Comparison of ENCODE assay signal across 27 cellular contexts in the genomic region with DNA sequence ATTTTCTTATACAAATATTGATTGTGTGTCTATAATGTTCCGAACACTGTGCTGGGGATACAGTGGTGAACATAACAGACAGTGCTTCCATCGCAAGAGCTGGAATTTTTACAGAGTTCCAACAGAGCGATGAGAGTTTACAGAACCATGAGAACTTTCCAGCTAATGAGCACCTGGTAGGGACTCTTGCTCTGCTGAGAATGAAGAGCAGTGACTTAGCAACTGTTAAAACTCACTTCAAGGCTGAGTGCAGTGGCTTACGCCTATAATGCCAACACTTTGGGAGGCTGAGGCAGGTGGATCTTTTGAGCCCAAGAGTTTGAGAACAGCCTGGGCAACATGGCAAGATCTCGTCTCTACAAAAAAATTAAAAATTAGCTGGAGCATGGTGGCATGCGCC.
"Had no signal": no experiment of that assay in that cellular context is flagged by ENCODE, and none has a peak within 500 bp of the region (broad histone marks: within the 10 kb centered on the region; RNA-seq: fewer than 3 reads in every experiment).

No MANE protein-coding gene starts in this region.

- DNase-seq: activated B cell treated with CpG ODN at 0.5 μM for 24 hours; activated CD4-positive, alpha-beta T cell treated with anti-CD3 and anti-CD28 coated beads for 48 hours; activated CD4-positive, alpha-beta T cell treated with anti-CD3 and anti-CD28 coated beads, Interleukin-2, amount 50 U/mL, for 1 hour; activated CD4-positive, alpha-beta T cell treated with anti-CD3 and anti-CD28 coated beads, Interleukin-2, amount 50 U/mL, for 48 hours; activated CD8-positive, alpha-beta memory T cell treated with anti-CD3 and anti-CD28 coated beads, Interleukin-2, amount 10 ng/mL, durations not matched to agents 7 days and 5 days; activated CD8-positive, alpha-beta memory T cell treated with anti-CD3 and anti-CD28 coated beads, Interleukin-2, amount 50 U/mL, for 4 hours; activated CD8-positive, alpha-beta T cell treated with anti-CD3 and anti-CD28 coated beads for 36 hours; activated effector memory CD4-positive, alpha-beta T cell treated with anti-CD3 and anti-CD28 coated beads, Interleukin-2, amount 50 U/mL, for 16 hours; activated naive CD4-positive, alpha-beta T cell treated with anti-CD3 and anti-CD28 coated beads, Interleukin-2, amount 10 ng/mL, durations not matched to agents 7 days and 5 days; activated naive CD8-positive, alpha-beta T cell treated with anti-CD3 and anti-CD28 coated beads, Interleukin-2, amount 10 ng/mL, durations not matched to agents 7 days and 5 days; activated T-cell treated with anti-CD3 and anti-CD28 coated beads, Interleukin-2, amount 50 U/mL, for 1 hour; activated T-cell treated with anti-CD3 and anti-CD28 coated beads, Interleukin-2, amount 50 U/mL, for 48 hours; brain microvascular endothelial cell; dorsolateral prefrontal cortex; effector memory CD8-positive, alpha-beta T cell; erythroblast; foreskin keratinocyte; gastrocnemius medialis; T-helper 2 cell; WERI-Rb-1 had no signal

- H3K27me3 ChIP-seq: ascending aorta, brain microvascular endothelial cell, dorsolateral prefrontal cortex, esophagus muscularis mucosa, foreskin keratinocyte, gastrocnemius medialis had no signal

- H3K4me3 ChIP-seq: ascending aorta, coronary artery, dorsolateral prefrontal cortex, esophagus muscularis mucosa, gastrocnemius medialis had no signal

- ATAC-seq: activated CD4-positive, CD25-positive, alpha-beta regulatory T cell treated with anti-CD3 and anti-CD28 coated beads, Interleukin-2, amount 50 U/mL, for 24 hours; activated CD8-positive, alpha-beta memory T cell treated with anti-CD3 and anti-CD28 coated beads, Interleukin-2, amount 10 ng/mL, durations not matched to agents 7 days and 5 days; activated CD8-positive, alpha-beta T cell treated with anti-CD3 and anti-CD28 coated beads for 36 hours; activated naive CD4-positive, alpha-beta T cell treated with anti-CD3 and anti-CD28 coated beads, Interleukin-2, amount 50 U/mL, for 72 hours; effector memory CD8-positive, alpha-beta T cell; foreskin keratinocyte; gastrocnemius medialis had no signal

- H3K4me1 ChIP-seq: ascending aorta, foreskin keratinocyte had no signal

- FAIRE-seq: bronchial epithelial cell, TTC549 had no signal

- H3K27ac ChIP-seq: ascending aorta, brain microvascular endothelial cell, coronary artery, dorsolateral prefrontal cortex, foreskin keratinocyte, gastrocnemius medialis, WERI-Rb-1 had no signal

- H3K36me3 ChIP-seq: ascending aorta, brain microvascular endothelial cell, esophagus muscularis mucosa, gastrocnemius medialis, WERI-Rb-1 had no signal

- H3K9me3 ChIP-seq: ascending aorta, gastrocnemius medialis had no signal
